ENCODE assay signal across 8 cellular contexts in genomic region chr3:14925729-14926591, GRCh38. TPM values are rescaled to one million over a fixed set of nuclear protein-coding genes. Genes with fewer than 3 reads are reported as not detected.
DNase-seq lines count a peak whose midpoint lies in the region; ATAC-seq, FAIRE-seq and TF ChIP-seq lines count a peak whose summit lies in the region.

No MANE protein-coding gene starts in this region.

- 65 to 70% methylated on average over 9 of the region's 9 CpGs for WGBS in GM23248 (ENCODE audit: low coverage in 1 of 2, low lambda C conversion rate in 2 of 2, missing lambda C conversion rate in 2 of 2), 2 experiments
- 64% methylated on average over 9 of the region's 9 CpGs for WGBS in GM12878 (ENCODE audit: insufficient coverage, insufficient replicate concordance, low lambda C conversion rate, missing lambda C conversion rate)
- 66 to 75% methylated on average over 9 of the region's 9 CpGs for WGBS in testis, 2 donors

- TF ChIP-seq POLR2A in GM12878 (IDR thresholded peaks at IDR 0.05; ENCODE audit: low read depth, low read length) = no peak
- TF ChIP-seq POLR2A in testis (IDR thresholded peaks at IDR 0.05) = no peak

- H3K4me3 ChIP-seq in GM23248 = no peak overlapping the region
- H3K4me3 ChIP-seq in GM12878 = no peak overlapping the region
- no peak overlapping the region for H3K4me3 ChIP-seq in testis

- H3K9ac ChIP-seq in GM23248 (no peak overlapping the region), GM12878 (ENCODE audit: control insufficient read depth, insufficient read depth, low read length) (no peak overlapping the region)

- SMC1A ChIA-PET in GM12878 (lab: Charles Lee; ENCODE audit: uncharacterized antibody, unreplicated experiment) = interaction anchor here (0.7 to 2.8 kb wide), 11 partner anchors 13 to 480 kb away, joined by 3 to 11 read pairs (median 3); no protein-coding TSS in a partner anchor

- TF ChIP-seq EP300 in GM12878 (IDR thresholded peaks at IDR 0.05; ENCODE audit: borderline replicate concordance in 1 of 2, control insufficient read depth in 1 of 2, low read depth in 2 of 2, low read length in 2 of 2) = no peak

- intact Hi-C loops in GM12878 (cut with micrococcal nuclease; ENCODE audit: unreplicated experiment) (loop anchor here (1.0 to 10.0 kb wide), 4 partner anchors 91 to 279 kb away; partner anchors contain the start of genes CAPN7 and RBSN), testis (cut with DNase I; ENCODE audit: low total_unique reads) (no loop called here)

- H3K4me2 ChIP-seq in GM23248 (ENCODE audit: unreplicated experiment) = no peak overlapping the region
- H3K4me2 ChIP-seq in GM12878 (ENCODE audit: control insufficient read depth, insufficient read depth) = no peak overlapping the region

- TF ChIP-seq CTCF in GM12878 (IDR thresholded peaks at IDR 0.05 in 2 of 3, conservative IDR thresholded peaks at IDR 0.05 in 1 of 3; ENCODE audit: control insufficient read depth in 2 of 3, extremely low read depth in 1 of 3, insufficient read depth in 1 of 3, low read depth in 3 of 3, low read length in 3 of 3) (peak; percentile 58 to 79 (median 76)), testis (IDR thresholded peaks at IDR 0.05) (peak in 2 of 3 experiments; percentile 51 to 72)

- H2AFZ ChIP-seq in GM23248 = no peak overlapping the region
- no peak overlapping the region for H2AFZ ChIP-seq in GM12878 (ENCODE audit: control insufficient read depth, low read depth, low read length)

- peak; percentile 64 for ATAC-seq in GM12878
- ATAC-seq in HG03521 (IDR thresholded peaks at IDR 0.05; ENCODE audit: unreplicated experiment) = no peak

- H3K4me1 ChIP-seq in GM23248 (ENCODE audit: insufficient read depth) (peaks cover 3% of the 10 kb centered on the region; the same call in 1 of the 2 replicates), GM12878 (ENCODE audit: control insufficient read depth, insufficient read depth, low read length) (no peaks in the 10 kb centered on the region), testis (no peaks in the 10 kb centered on the region)

- peak; percentile 76 for FAIRE-seq in GM12878 (lab: Jason Lieb, UNC)

- H3K36me3 ChIP-seq in GM23248 (ENCODE audit: low read depth) = no peaks in the 10 kb centered on the region
- H3K36me3 ChIP-seq in GM12878 (ENCODE audit: control insufficient read depth in 2 of 2, insufficient read depth in 2 of 2, low read length in 1 of 2) = no peaks in the 10 kb centered on the region
- H3K36me3 ChIP-seq in testis (ENCODE audit: low read depth, missing control alignments) = no peaks in the 10 kb centered on the region

- no peaks in the 10 kb centered on the region for H3F3A ChIP-seq in GM23248 (ENCODE audit: insufficient read depth)

- RAD21 ChIA-PET in GM12878 (lab: Charles Lee; ENCODE audit: unreplicated experiment) = interaction anchor here (0.7 to 1.9 kb wide), 11 partner anchors 15 to 296 kb away, joined by 3 to 6 read pairs (median 4); partner anchors contain the start of genes NR2C2 and RBSN

- H3K9me2 ChIP-seq in GM23248 (ENCODE audit: insufficient read depth) = no peaks in the 10 kb centered on the region

- peak; percentile 48 for DNase-seq in COLO829 (ENCODE audit: low spot score)
- peak; percentile 72 for DNase-seq in GM23248
- DNase-seq in NCI-H460 (ENCODE audit: extremely low read depth, low read depth) = peak; percentile 47
- DNase-seq in GM12878 (ENCODE audit: low read depth, low spot score) = no peak
- DNase-seq in inferior parietal cortex (ENCODE audit: extremely low spot score) = peak; percentile 84
- no peak for DNase-seq in testis
- DNase-seq in GM19240 (ENCODE audit: insufficient read length, low spot score) = no peak

- H3K27ac ChIP-seq in GM23248 (no peak overlapping the region), GM12878 (ENCODE audit: control insufficient read depth, insufficient read depth) (no peak overlapping the region), testis (no peak overlapping the region)

- CTCF ChIA-PET in GM12878 (lab: Yijun Ruan, JAX) = interaction anchor here (0.8 to 2.7 kb wide), 32 partner anchors 14 to 479 kb away, joined by 3 to 12 read pairs (median 4); partner anchors contain the start of gene MRPS25

- BruUV-seq in GM12878 (replicated peaks; lab: Mats Ljungman, UMichigan) = no TSS peak

- POLR2A ChIA-PET in GM12878 (lab: Charles Lee) = interaction anchor here (0.5 to 0.6 kb wide), 2 partner anchors 40 to 1265 kb away, joined by 4 to 8 read pairs; no protein-coding TSS in a partner anchor

- H3K9me3 ChIP-seq in GM23248 (ENCODE audit: low read depth) (no peaks in the 10 kb centered on the region), GM12878 (replicated peaks; ENCODE audit: control insufficient read depth, insufficient read depth, low read length) (no peaks in the 10 kb centered on the region), testis (no peaks in the 10 kb centered on the region)

- in situ Hi-C loops in GM23248 (cut with MboI) (no loop called here), GM12878 (cut with MboI) (no loop called here)

- H3K27me3 ChIP-seq in GM23248 (replicated peaks; ENCODE audit: insufficient read depth) = no peaks in the 10 kb centered on the region
- H3K27me3 ChIP-seq in GM12878 (replicated peaks in 1 of 2; ENCODE audit: control insufficient read depth in 2 of 2, insufficient read depth in 2 of 2, low read length in 1 of 2) = no peaks in the 10 kb centered on the region
- no peaks in the 10 kb centered on the region for H3K27me3 ChIP-seq in testis

- no peaks in the 10 kb centered on the region for H3K79me2 ChIP-seq in GM23248 (ENCODE audit: insufficient read depth)
- no peaks in the 10 kb centered on the region for H3K79me2 ChIP-seq in GM12878 (ENCODE audit: control insufficient read depth, insufficient read depth, low read length)

- TF ChIP-seq RAD21 in GM12878 (IDR thresholded peaks at IDR 0.05; ENCODE audit: insufficient read depth, low read depth, low read length) = peak; percentile 88

- H4K20me1 ChIP-seq in GM23248 (ENCODE audit: insufficient read depth) (no peaks in the 10 kb centered on the region), GM12878 (ENCODE audit: control insufficient read depth, insufficient read depth) (no peaks in the 10 kb centered on the region)

TF ChIP-seq in GM12878, 131 proteins besides CTCF, POLR2A, EP300 and RAD21:
- TF ChIP-seq, protein P1, sequence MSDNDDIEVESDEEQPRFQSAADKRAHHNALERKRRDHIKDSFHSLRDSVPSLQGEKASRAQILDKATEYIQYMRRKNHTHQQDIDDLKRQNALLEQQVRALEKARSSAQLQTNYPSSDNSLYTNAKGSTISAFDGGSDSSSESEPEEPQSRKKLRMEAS (IDR thresholded peaks at IDR 0.05; ENCODE audit: low read depth, low read length) = no peak
- no peak for TF ChIP-seq HDAC2 (IDR thresholded peaks at IDR 0.05)
- peak; percentile 55; the same call in 1 of the 2 replicates for TF ChIP-seq SMC3 (IDR thresholded peaks at IDR 0.05; ENCODE audit: borderline replicate concordance, low read length)
- peak; percentile 96 for TF ChIP-seq ZNF24 (IDR thresholded peaks at IDR 0.05)

RNA-seq across cellular contexts. Expression of gene NR2C2, which starts 21.4 kb away (rescaled TPM):
- 22.5 and 27.5 TPM in 2 replicates for total RNA-seq in GM23248 (2014; rRNA removed; shearing (Covaris generic))
- polyA plus RNA-seq in GM23248 (2016; fragmentation: Nextera tagmentation; extraction: Ambion mirVana) (7.1 and 9.6 TPM in 2 replicates), GM12878 (2011; rRNA removed) (18.6 and 20.3 TPM in 2 replicates), GM12878 (2014; fragmentation: Illumina TruSeq; extraction: Trizol) (19.7 and 22.1 TPM in 2 replicates), GM12878 (2014; fragmentation: Nextera tagmentation; extraction: Ambion mirVana) (1 to 10 TPM; 2.7 to 4.5 TPM), GM12878 (2014; rRNA removed) (16.8 and 21.2 TPM in 2 replicates), GM12878 (2016; fragmentation: Nextera tagmentation; extraction: Ambion mirVana) (10 to 100 TPM in 1 of 2 experiments, 1 to 10 TPM in 1; 7.3 to 16.1 TPM), testis (ENCODE audit: insufficient read depth, low read depth, low replicate concordance) (52.6 TPM)
- total RNA-seq in NCI-H460 (2014; rRNA removed; shearing (Covaris generic)) = 19.2 and 22.6 TPM in 2 replicates
- 17.6 and 22.5 TPM in 2 replicates for polyA plus RNA-seq in NCI-H460 (2014; cell fraction: nucleus; rRNA removed)
- 159 and 163 TPM in 2 replicates for total RNA-seq in GM12878 (2013; cell fraction: nucleolus; rRNA removed)
- total RNA-seq in GM12878 (2014; rRNA removed) (22.8 and 23.2 TPM in 2 replicates), GM12878 (2014; rRNA removed; fragmentation: Illumina TruSeq; extraction: Trizol) (16.9 and 18.0 TPM in 2 replicates), GM12878 (2021) (28.2 and 30.3 TPM in 2 replicates), testis (10 to 100 TPM; 85.2 to 87.5 TPM)
- polyA plus RNA-seq in GM12878 (2011; ENCODE audit: low read depth) = 8.9 TPM
- polyA plus RNA-seq in GM12878 (2011; cell fraction: cytosol; rRNA removed) = 12.8 and 14.0 TPM in 2 replicates
- polyA plus RNA-seq in GM12878 (2011; cell fraction: nucleus; rRNA removed) = 85.1 and 85.9 TPM in 2 replicates
- polyA plus RNA-seq in GM12878 (2012) = 12.6 and 14.3 TPM in 2 replicates
- 34.5 and 35.7 TPM in 2 replicates for polyA minus RNA-seq in GM12878 (2011; rRNA and poly(A)+ RNA removed)
- 10.7 and 18.3 TPM in 2 replicates for polyA minus RNA-seq in GM12878 (2011; cell fraction: cytosol; rRNA and poly(A)+ RNA removed)
- polyA minus RNA-seq in GM12878 (2011; cell fraction: nucleus; rRNA and poly(A)+ RNA removed) = 37.5 and 70.9 TPM in 2 replicates

Comparison
In these comparisons a context has a peak if more than half of its experiments do, and no peak if none do; other contexts are left out.
1. DNase-seq: peak in COLO829 (single experiment), GM23248 (single experiment), NCI-H460 (single experiment) and inferior parietal cortex (single experiment); none in GM12878 (single experiment), testis (single experiment) and GM19240 (single experiment).